Comparison of ENCODE assay signal across 32 cellular contexts in genomic region chr2:5227062-5227699, GRCh38.
DNase-seq lines count a peak whose midpoint lies in the region; ATAC-seq, FAIRE-seq and TF ChIP-seq lines count a peak whose summit lies in the region.
"Had no signal": no experiment of that assay in that cellular context is flagged by ENCODE, and none has a peak within 500 bp of the region (broad histone marks: within the 10 kb centered on the region; RNA-seq: fewer than 3 reads in every experiment).

No MANE protein-coding gene starts in this region.

- no peaks in the 10 kb centered on the region for H3K27me3 ChIP-seq in brain microvascular endothelial cell (replicated peaks)
- H3K27me3 ChIP-seq: cardiac muscle cell, colonic mucosa, neutrophil, SJSA1 had no signal

- H3K9me3 Mint-ChIP-seq in nephron progenitor cell, result no peaks in the 10 kb centered on the region

- no peak overlapping the region for H3K4me3 Mint-ChIP-seq in nephron progenitor cell
- H3K4me3 Mint-ChIP-seq: CD4-positive, alpha-beta T cell; T-cell had no signal

- no peak overlapping the region for H3K4me3 ChIP-seq in brain microvascular endothelial cell (ENCODE audit: low read depth, low read length)
- H3K4me3 ChIP-seq: cardiac muscle cell, colonic mucosa, SJSA1, smooth muscle cell had no signal

- FAIRE-seq in urothelium cell line (lab: Jason Lieb, UNC), result no peak
- FAIRE-seq: GM18507, GM19239 had no signal

- H3K36me3 ChIP-seq in brain microvascular endothelial cell (replicated peaks), result no peaks in the 10 kb centered on the region
- H3K36me3 ChIP-seq: cardiac muscle cell, colonic mucosa, neutrophil, SJSA1 had no signal

- DNase-seq in NCI-H2107 treated with DMSO at 0.1 percent for 48 hours (lab: John Stamatoyannopoulos, UW; ENCODE audit: unreplicated experiment), result peak; percentile 1
- DNase-seq in NCI-H2107 (lab: John Stamatoyannopoulos, UW), result no peak
- DNase-seq in brain microvascular endothelial cell, result peak; percentile 20
- DNase-seq in kidney glomerular epithelial cell (lab: John Stamatoyannopoulos, UW), result peak; percentile 56
- peak; percentile 41 for DNase-seq in urothelium cell line (ENCODE audit: low spot score)
- no peak for DNase-seq in activated T-cell treated with anti-CD3 and anti-CD28 coated beads for 4 hours
- DNase-seq in nephron progenitor cell, result no peak
- DNase-seq: activated CD4-positive, alpha-beta T cell treated with anti-CD3 and anti-CD28 coated beads for 48 hours; activated CD8-positive, alpha-beta memory T cell treated with anti-CD3 and anti-CD28 coated beads for 24 hours; amygdala; CD4-positive, alpha-beta T cell; colonic mucosa; effector CD4-positive, alpha-beta T cell; foreskin fibroblast; HCEC 1CT; head of caudate nucleus; islet precursor cell; NCI-H146; NCI-H446; NCI-H748 treated with DMSO at 0.1 percent for 48 hours; stimulated activated naive CD4-positive, alpha-beta T cell treated with Interleukin-2 at 50 U/mL for 16 hours; T-cell had no signal

- TF ChIP-seq CTCF in brain microvascular endothelial cell (IDR thresholded peaks at IDR 0.05; ENCODE audit: low read depth, low read length, missing control alignments), result no peak
- no peak for TF ChIP-seq CTCF in nephron progenitor cell (IDR thresholded peaks at IDR 0.05)

- ATAC-seq in GM19328 (IDR thresholded peaks at IDR 0.05; ENCODE audit: unreplicated experiment), result no peak
- ATAC-seq: activated naive CD4-positive, alpha-beta T cell treated with anti-CD3 and anti-CD28 coated beads, Interleukin-2, amount 50 U/mL, for 72 hours; T-cell had no signal

- H3K27me3 Mint-ChIP-seq in nephron progenitor cell (ENCODE audit: low read depth, poor library complexity), result peaks cover 10% of the 10 kb centered on the region
- H3K27me3 Mint-ChIP-seq: CD4-positive, alpha-beta T cell; T-cell had no signal

- no peak overlapping the region for H3K27ac Mint-ChIP-seq in nephron progenitor cell
- H3K27ac Mint-ChIP-seq: activated naive CD4-positive, alpha-beta T cell treated with anti-CD3 and anti-CD28 coated beads, Interleukin-2, amount 50 U/mL, for 72 hours; CD4-positive, alpha-beta T cell; T-cell had no signal

- H3K4me1 Mint-ChIP-seq in nephron progenitor cell, result peaks cover 5% of the 10 kb centered on the region
- H3K4me1 Mint-ChIP-seq: T-cell had no signal

- H3K27ac ChIP-seq in brain microvascular endothelial cell, result no peak overlapping the region
- H3K27ac ChIP-seq: 22Rv1, cardiac muscle cell, colonic mucosa, neutrophil, RWPE1, SJSA1 had no signal

- no peaks in the 10 kb centered on the region for H3K36me3 Mint-ChIP-seq in nephron progenitor cell (ENCODE audit: low read depth)
- H3K36me3 Mint-ChIP-seq: activated naive CD4-positive, alpha-beta T cell treated with anti-CD3 and anti-CD28 coated beads, Interleukin-2, amount 50 U/mL, for 72 hours; T-cell had no signal

- in situ Hi-C loops in brain microvascular endothelial cell (cut with HindIII; ENCODE audit: low pct_ligation_motif_present, low sequenced_read_pairs), result no loop called here

Comparison
In these comparisons a context has a peak if more than half of its experiments do, and no peak if none do; other contexts are left out.
1. DNase-seq: peak in NCI-H2107 treated with DMSO at 0.1 percent for 48 hours (single experiment), brain microvascular endothelial cell (single experiment), kidney glomerular epithelial cell (single experiment) and urothelium cell line (single experiment); none in NCI-H2107 (single experiment), activated T-cell treated with anti-CD3 and anti-CD28 coated beads for 4 hours (single experiment) and nephron progenitor cell (single experiment).